ENCODE assay signal across 34 cellular contexts in the genomic region with DNA sequence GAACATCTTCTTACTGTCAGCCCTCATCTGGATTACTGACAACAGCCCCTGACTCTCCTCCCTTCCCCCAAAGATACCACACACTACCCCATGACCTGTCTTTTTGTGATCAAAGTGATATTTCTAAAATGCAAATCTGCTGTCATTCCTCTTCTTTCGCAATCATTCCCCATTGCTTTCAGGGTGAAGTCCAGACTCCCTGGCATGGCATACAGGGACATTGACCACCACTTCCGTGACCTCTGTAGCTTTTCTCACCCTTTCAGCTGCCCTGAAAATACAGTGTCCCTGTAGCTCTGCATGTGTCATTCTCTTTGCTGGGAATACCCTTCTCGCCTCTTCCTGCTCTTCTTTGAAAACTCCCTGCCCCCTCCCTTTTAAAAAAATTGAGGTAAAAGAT. TPM values are rescaled to one million over a fixed set of nuclear protein-coding genes. Genes with fewer than 3 reads are reported as not detected.
DNase-seq lines count a peak whose midpoint lies in the region; ATAC-seq and TF ChIP-seq lines count a peak whose summit lies in the region.
"Had no signal": no experiment of that assay in that cellular context is flagged by ENCODE, and none has a peak within 500 bp of the region (broad histone marks: within the 10 kb centered on the region; RNA-seq: fewer than 3 reads in every experiment).

No MANE protein-coding gene starts in this region.

- TF ChIP-seq CTCF in H9 (conservative IDR thresholded peaks at IDR 0.05) (no peak), WTC11 (IDR thresholded peaks at IDR 0.05) (no peak), hepatocyte (IDR thresholded peaks at IDR 0.05; ENCODE audit: poor library complexity) (no peak), progenitor cell of endocrine pancreas (IDR thresholded peaks at IDR 0.05; ENCODE audit: unreplicated experiment) (no peak), colonic mucosa (IDR thresholded peaks at IDR 0.05) (no peak)

- no peak overlapping the region for H2BK15ac ChIP-seq in H9 (ENCODE audit: low read depth, low read length)

- no peaks in the 10 kb centered on the region for H3K79me1 ChIP-seq in H9 (ENCODE audit: insufficient read depth, low read depth, low read length, poor library complexity, severe bottlenecking)

- no peaks in the 10 kb centered on the region for H3K9me3 Mint-ChIP-seq in H9
- H3K9me3 Mint-ChIP-seq in WTC11: no peaks in the 10 kb centered on the region
- no peaks in the 10 kb centered on the region for H3K9me3 Mint-ChIP-seq in progenitor cell of endocrine pancreas (ENCODE audit: low read depth)
- H3K9me3 Mint-ChIP-seq: activated naive CD4-positive, alpha-beta T cell treated with anti-CD3 and anti-CD28 coated beads for 36 hours; activated T-helper 1 cell treated with anti-CD3 and anti-CD28 coated beads, Interleukin-12 subunit alpha, Interleukin-12 subunit beta, Interleukin-2, Interleukin-4 antibody, amounts not matched to agents 30 ng/mL and 10 ng/mL and 1 ng/mL, durations not matched to agents 14 hours and 24 hours and 36 hours; memory B cell had no signal

- H3K27ac ChIP-seq in H9 (ENCODE audit: insufficient read length, low read depth, low read length): no peak overlapping the region
- no peak overlapping the region for H3K27ac ChIP-seq in hepatocyte
- no peak overlapping the region for H3K27ac ChIP-seq in colonic mucosa
- H3K27ac ChIP-seq: coronary artery, prostate gland, WERI-Rb-1 had no signal

- H3K4me3 ChIP-seq in hepatocyte (no peak overlapping the region), colonic mucosa (no peak overlapping the region)
- H3K4me3 ChIP-seq: coronary artery, prostate gland, stomach, thyroid gland had no signal

- H2BK120ac ChIP-seq in H9 (ENCODE audit: low read depth, low read length, poor library complexity, severe bottlenecking): no peak overlapping the region

- DNase-seq in H9: no peak
- DNase-seq in WTC11 (ENCODE audit: low spot score): no peak
- peak; percentile 41 for DNase-seq in hepatocyte (ENCODE audit: low spot score)
- no peak for DNase-seq in progenitor cell of endocrine pancreas (ENCODE audit: low spot score, unreplicated experiment)
- no peak for DNase-seq in GM19240 (ENCODE audit: insufficient read length, low spot score)
- no peak for DNase-seq in Right ventricle myocardium inferior (ENCODE audit: missing footprints)
- no peak for DNase-seq in colonic mucosa
- no peak for DNase-seq in activated T-cell treated with anti-CD3 and anti-CD28 coated beads, Interleukin-2, amount 50 U/mL, for 1 hour
- DNase-seq: ACHN; activated CD4-positive, alpha-beta T cell treated with anti-CD3 and anti-CD28 coated beads, Interleukin-2, amount 50 U/mL, for 1 hour; activated CD8-positive, alpha-beta memory T cell treated with anti-CD3 and anti-CD28 coated beads, Interleukin-2, amount 10 ng/mL, durations not matched to agents 7 days and 5 days; activated naive CD4-positive, alpha-beta T cell treated with anti-CD3 and anti-CD28 coated beads for 36 hours; amygdala; DMS79 treated with DMSO at 0.1 percent for 48 hours; effector memory CD4-positive, alpha-beta T cell; erythroblast; GF-D8; head of caudate nucleus; Kasumi-1; kidney glomerular epithelial cell; NCI-H1694 treated with DMSO at 0.1 percent for 48 hours; NCI-H510A treated with DMSO at 0.1 percent for 48 hours; PC-3; SIG-M5; stimulated activated CD8-positive, alpha-beta memory T cell treated with anti-CD3 and anti-CD28 coated beads, Interleukin-4, amount 100 ng/mL, for 48 hours; stomach; T-helper 9 cell; thyroid gland; WERI-Rb-1 had no signal

- peaks cover 16% of the 10 kb centered on the region for H3K23me2 ChIP-seq in H9 (ENCODE audit: insufficient read length, low read depth, low read length, poor library complexity, severe bottlenecking)

- CTCF ChIA-PET in WTC11 (lab: Charles Lee): interaction anchor here (1.5 to 9.0 kb wide), 2 partner anchors 21 to 132 kb away, joined by 4 to 225 read pairs; no protein-coding TSS in a partner anchor

- H3K4ac ChIP-seq in H9 (ENCODE audit: low read depth, low read length): no peak overlapping the region

- H3K14ac ChIP-seq in H9 (ENCODE audit: insufficient read depth, low read length): no peak overlapping the region

- no peaks in the 10 kb centered on the region for H4K20me1 ChIP-seq in H9 (ENCODE audit: control insufficient read depth, insufficient read depth, insufficient read length)
- peaks cover 2% of the 10 kb centered on the region for H4K20me1 ChIP-seq in hepatocyte (ENCODE audit: insufficient read depth, poor library complexity, severe bottlenecking)

- H3K4me2 ChIP-seq in H9 (ENCODE audit: insufficient read depth, insufficient read length, low read length): no peak overlapping the region
- no peak overlapping the region for H3K4me2 ChIP-seq in hepatocyte

- H3K9ac ChIP-seq in H9 (ENCODE audit: extremely low read depth, insufficient read length, low read length) (no peak overlapping the region), colonic mucosa (ENCODE audit: low read depth in 2 of 2, low read length in 2 of 2) (no peak overlapping the region)

- H4K5ac ChIP-seq in H9 (ENCODE audit: insufficient read length, low read depth, low read length): no peak overlapping the region

- H2AK5ac ChIP-seq in H9 (ENCODE audit: insufficient read length, low read length): no peak overlapping the region

- H3K4me3 Mint-ChIP-seq in H9 (peak overlapping the region in 1 of 2 experiments; percentile 8; a peak in 1 of 5 replicates), WTC11 (no peak overlapping the region), progenitor cell of endocrine pancreas (ENCODE audit: low read depth) (no peak overlapping the region)
- H3K4me3 Mint-ChIP-seq: activated CD8-positive, alpha-beta memory T cell treated with anti-CD3 and anti-CD28 coated beads, Interleukin-2, amount 10 ng/mL, durations not matched to agents 7 days and 5 days; activated naive CD4-positive, alpha-beta T cell treated with anti-CD3 and anti-CD28 coated beads for 36 hours; activated T-helper 1 cell treated with anti-CD3 and anti-CD28 coated beads, Interleukin-12 subunit alpha, Interleukin-12 subunit beta, Interleukin-2, Interleukin-4 antibody, amounts not matched to agents 30 ng/mL and 10 ng/mL and 1 ng/mL, durations not matched to agents 14 hours and 24 hours and 36 hours; memory B cell had no signal

- no peak overlapping the region for H3T11ph ChIP-seq in H9 (ENCODE audit: low read length)

- H3K4me1 Mint-ChIP-seq in H9 (peaks cover 29 to 40% of the 10 kb centered on the region in 2 experiments), WTC11 (peaks cover 46% of the 10 kb centered on the region), progenitor cell of endocrine pancreas (ENCODE audit: low read depth) (peaks cover 8% of the 10 kb centered on the region)

- H4K91ac ChIP-seq in H9 (ENCODE audit: insufficient read length, low read depth, low read length): no peak overlapping the region

- no peak for ATAC-seq in WTC11
- no peak for ATAC-seq in Right ventricle myocardium inferior
- ATAC-seq: activated CD8-positive, alpha-beta memory T cell treated with anti-CD3 and anti-CD28 coated beads, Interleukin-2, amount 10 ng/mL, durations not matched to agents 7 days and 5 days; PC-3 had no signal

- peaks cover 0 to 10% (median 7%) of the 10 kb centered on the region in 3 experiments; a peak in 5 of 7 replicates for H3K36me3 Mint-ChIP-seq in H9 (ENCODE audit: insufficient read depth in 1 of 3, low read depth in 3 of 3)
- H3K36me3 Mint-ChIP-seq in WTC11: no peaks in the 10 kb centered on the region
- H3K36me3 Mint-ChIP-seq in progenitor cell of endocrine pancreas (ENCODE audit: insufficient read depth): peaks cover 2% of the 10 kb centered on the region

- H2BK12ac ChIP-seq in H9 (ENCODE audit: insufficient read length, low read depth, low read length): no peak overlapping the region

- WGBS in H9 (ENCODE audit: extremely low coverage, insufficient read length, low lambda C conversion rate): no CpG with 5 or more reads among the region's 3 CpGs
- 86% methylated on average over 3 of the region's 3 CpGs for WGBS in hepatocyte (ENCODE audit: low lambda C conversion rate, missing lambda C conversion rate)

- H3K4me1 ChIP-seq in H9 (ENCODE audit: insufficient read depth, low read length) (peaks cover 3% of the 10 kb centered on the region; the same call in 1 of the 2 replicates), hepatocyte (ENCODE audit: insufficient read depth) (peaks cover 25% of the 10 kb centered on the region), colonic mucosa (no peaks in the 10 kb centered on the region)
- H3K4me1 ChIP-seq: prostate gland had no signal

- H2AFZ ChIP-seq in H9 (ENCODE audit: low read length) (no peak overlapping the region), hepatocyte (no peak overlapping the region)

- no peak overlapping the region for H2BK20ac ChIP-seq in H9 (ENCODE audit: low read depth, low read length, poor library complexity, severe bottlenecking)

- no peak overlapping the region for H3K56ac ChIP-seq in H9 (ENCODE audit: insufficient read length, low read depth, low read length)

- no peak overlapping the region for H2BK5ac ChIP-seq in H9 (ENCODE audit: insufficient read length, low read length)

- H3K9me2 ChIP-seq in hepatocyte (replicated peaks; ENCODE audit: insufficient read depth): no peaks in the 10 kb centered on the region

- peak overlapping the region in 2 of 3 experiments; percentile 1 to 4; a peak in 3 of 7 replicates for H3K27ac Mint-ChIP-seq in H9
- H3K27ac Mint-ChIP-seq in WTC11: 0 out of 2 replicates have a peak overlapping the region, but pooled peaks have one; percentile 55
- H3K27ac Mint-ChIP-seq in progenitor cell of endocrine pancreas: peak overlapping the region; percentile 11
- H3K27ac Mint-ChIP-seq: activated CD8-positive, alpha-beta memory T cell treated with anti-CD3 and anti-CD28 coated beads, Interleukin-2, amount 10 ng/mL, durations not matched to agents 7 days and 5 days; activated naive CD4-positive, alpha-beta T cell treated with anti-CD3 and anti-CD28 coated beads for 36 hours; activated T-helper 1 cell treated with anti-CD3 and anti-CD28 coated beads, Interleukin-12 subunit alpha, Interleukin-12 subunit beta, Interleukin-2, Interleukin-4 antibody, amounts not matched to agents 30 ng/mL and 10 ng/mL and 1 ng/mL, durations not matched to agents 14 hours and 24 hours and 36 hours; memory B cell had no signal

- POLR2A ChIA-PET in WTC11 (lab: Charles Lee): no interaction called here

- no peaks in the 10 kb centered on the region for H3K9me3 ChIP-seq in H9 (ENCODE audit: control insufficient read depth, low read depth, low read length)
- H3K9me3 ChIP-seq in hepatocyte (ENCODE audit: low read depth): no peaks in the 10 kb centered on the region
- no peaks in the 10 kb centered on the region for H3K9me3 ChIP-seq in colonic mucosa
- H3K9me3 ChIP-seq: prostate gland, stomach, thyroid gland had no signal

- H3K18ac ChIP-seq in H9 (ENCODE audit: insufficient read length, low read depth, low read length): no peak overlapping the region

- no peaks in the 10 kb centered on the region for H3K27me3 ChIP-seq in H9 (ENCODE audit: insufficient read depth, low read length)
- H3K27me3 ChIP-seq in hepatocyte: no peaks in the 10 kb centered on the region
- H3K27me3 ChIP-seq in colonic mucosa: no peaks in the 10 kb centered on the region
- H3K27me3 ChIP-seq: thyroid gland had no signal

- intact Hi-C loops in Right ventricle myocardium inferior (cut with DNase I): no loop called here
- intact Hi-C loops in colonic mucosa (cut with DNase I): no loop called here

- H3K36me3 ChIP-seq in hepatocyte (replicated peaks; ENCODE audit: insufficient read depth, low read depth) (no peaks in the 10 kb centered on the region), colonic mucosa (no peaks in the 10 kb centered on the region)
- H3K36me3 ChIP-seq: prostate gland, stomach, thyroid gland, WERI-Rb-1 had no signal

- H4K8ac ChIP-seq in H9 (replicated peaks; ENCODE audit: insufficient read length, low read depth, low read length): no peak overlapping the region

- H3K27me3 Mint-ChIP-seq in H9 (ENCODE audit: low read depth) (peaks cover 11% of the 10 kb centered on the region), WTC11 (ENCODE audit: low read depth) (peaks cover 5% of the 10 kb centered on the region; the same call in 1 of the 2 replicates), progenitor cell of endocrine pancreas (no peaks in the 10 kb centered on the region)

- H3K23ac ChIP-seq in H9 (ENCODE audit: insufficient read length, low read depth, low read length): no peak overlapping the region

- no peaks in the 10 kb centered on the region for H3K79me2 ChIP-seq in H9 (ENCODE audit: insufficient read depth, low read length)
- H3K79me2 ChIP-seq in hepatocyte: peaks cover 51% of the 10 kb centered on the region

RNA-seq across cellular contexts. Expression of gene SERINC2, which starts 4.1 kb away (rescaled TPM):
- total RNA-seq in H9 (2021) (14.1 and 14.7 TPM in 2 replicates), WTC11 (2021) (26.0 to 27.8 TPM (median 27.6 TPM) in 3 replicates), hepatocyte (53.6 and 70.2 TPM in 2 replicates), progenitor cell of endocrine pancreas (58.8 and 65.7 TPM in 2 replicates), Right ventricle myocardium inferior (1.7 TPM), colonic mucosa (100 to 1,000 TPM; 203 to 212 TPM)
- polyA plus RNA-seq in hepatocyte: 154 and 164 TPM in 2 replicates
- total RNA-seq: activated T-helper 1 cell treated with anti-CD3 and anti-CD28 coated beads, Interleukin-12 subunit alpha, Interleukin-12 subunit beta, Interleukin-2, Interleukin-4 antibody, amounts not matched to agents 30 ng/mL and 10 ng/mL and 1 ng/mL, durations not matched to agents 14 hours and 24 hours and 36 hours had no signal

RNA-seq across cellular contexts. Expression of gene FABP3, which starts 44.3 kb away (rescaled TPM):
- total RNA-seq in H9 (2021) (9.0 and 10.2 TPM in 2 replicates), WTC11 (2021) (18.0 to 25.0 TPM (median 19.0 TPM) in 3 replicates), hepatocyte (23.9 and 39.1 TPM in 2 replicates), progenitor cell of endocrine pancreas (0.73 and 0.74 TPM in 2 replicates), Right ventricle myocardium inferior (5,086 TPM), colonic mucosa (1 to 10 TPM; 2.8 to 4.7 TPM)
- polyA plus RNA-seq in hepatocyte: 50.1 and 65.5 TPM in 2 replicates
- total RNA-seq: activated CD8-positive, alpha-beta memory T cell treated with anti-CD3 and anti-CD28 coated beads, Interleukin-2, amount 10 ng/mL, durations not matched to agents 7 days and 5 days; activated naive CD4-positive, alpha-beta T cell treated with anti-CD3 and anti-CD28 coated beads for 36 hours; activated T-helper 1 cell treated with anti-CD3 and anti-CD28 coated beads, Interleukin-12 subunit alpha, Interleukin-12 subunit beta, Interleukin-2, Interleukin-4 antibody, amounts not matched to agents 30 ng/mL and 10 ng/mL and 1 ng/mL, durations not matched to agents 14 hours and 24 hours and 36 hours; HT1080 had no signal

Comparison
In these comparisons a context has a peak if more than half of its experiments do, and no peak if none do; other contexts are left out.
1. H3K27ac Mint-ChIP-seq: peak in every context shown above with its lines; median percentile 55 in WTC11; 11 in progenitor cell of endocrine pancreas; 2 in H9.
2. RNA of gene FABP3, which starts 44.3 kb away (total RNA-seq): 5,086 TPM in Right ventricle myocardium inferior (single experiment); 23.9 to 39.1 TPM in hepatocyte, 18.0 to 25.0 TPM in WTC11, 9.0 to 10.2 TPM in H9, 2.8 to 4.7 TPM in colonic mucosa and 0.73 to 0.74 TPM in progenitor cell of endocrine pancreas; every median in the first group is over 100 times any median in the second.